ENCODE assay signal across 19 cellular contexts in genomic region chr16:77194295-77195231, GRCh38. TPM values are rescaled to one million over a fixed set of nuclear protein-coding genes. Genes with fewer than 3 reads are reported as not detected.
"Had no signal": no experiment of that assay in that cellular context is flagged by ENCODE, and none has a peak within 500 bp of the region (broad histone marks: within the 10 kb centered on the region; RNA-seq: fewer than 3 reads in every experiment).

No MANE protein-coding gene starts in this region.

- H3K9me3 Mint-ChIP-seq: activated B cell treated with CpG ODN at 0.5 μM for 24 hours; activated CD8-positive, alpha-beta T cell treated with anti-CD3 and anti-CD28 coated beads for 36 hours; activated T-cell treated with anti-CD3 and anti-CD28 coated beads, Interleukin-2, amount 50 U/mL, for 72 hours; stimulated activated naive CD8-positive, alpha-beta T cell treated with anti-CD3 and anti-CD28 coated beads, Interleukin-15, Interleukin-2, amounts not matched to agents 100 ng/mL and 50 ng/mL, for 24 hours had no signal

- H3K9me3 ChIP-seq: body of pancreas, tibial nerve had no signal

- H3K4me3 Mint-ChIP-seq: activated CD8-positive, alpha-beta T cell treated with anti-CD3 and anti-CD28 coated beads for 36 hours; activated T-cell treated with anti-CD3 and anti-CD28 coated beads, Interleukin-2, amount 50 U/mL, for 72 hours; stimulated activated naive CD8-positive, alpha-beta T cell treated with anti-CD3 and anti-CD28 coated beads, Interleukin-15, Interleukin-2, amounts not matched to agents 100 ng/mL and 50 ng/mL, for 24 hours had no signal

- H3K27me3 ChIP-seq: body of pancreas, foreskin keratinocyte, hepatocyte, tibial nerve had no signal

- ATAC-seq: activated CD8-positive, alpha-beta T cell treated with anti-CD3 and anti-CD28 coated beads for 36 hours; activated T-cell treated with anti-CD3 and anti-CD28 coated beads, Interleukin-2, amount 50 U/mL, for 72 hours; body of pancreas; foreskin keratinocyte had no signal

- H3K4me3 ChIP-seq: body of pancreas, hepatocyte, lung, tibial nerve had no signal

- H3K27ac Mint-ChIP-seq: activated B cell treated with CpG ODN at 0.5 μM for 24 hours; activated CD8-positive, alpha-beta T cell treated with anti-CD3 and anti-CD28 coated beads for 36 hours; activated naive CD8-positive, alpha-beta T cell; activated T-cell treated with anti-CD3 and anti-CD28 coated beads, Interleukin-2, amount 50 U/mL, for 72 hours; progenitor cell of endocrine pancreas had no signal

- H3K27me3 Mint-ChIP-seq: activated B cell treated with CpG ODN at 0.5 μM for 24 hours; activated CD8-positive, alpha-beta T cell treated with anti-CD3 and anti-CD28 coated beads for 36 hours; activated naive CD8-positive, alpha-beta T cell; progenitor cell of endocrine pancreas; stimulated activated naive CD8-positive, alpha-beta T cell treated with anti-CD3 and anti-CD28 coated beads, Interleukin-15, Interleukin-2, amounts not matched to agents 100 ng/mL and 50 ng/mL, for 24 hours had no signal

- H3K27ac ChIP-seq: body of pancreas, foreskin keratinocyte, hepatocyte, tibial nerve had no signal

- DNase-seq: activated B cell treated with CpG ODN at 0.5 μM for 24 hours; activated CD4-positive, alpha-beta T cell treated with anti-CD3 and anti-CD28 coated beads for 4 hours; activated CD8-positive, alpha-beta T cell treated with anti-CD3 and anti-CD28 coated beads for 36 hours; activated gamma-delta T cell; activated T-cell treated with anti-CD3 and anti-CD28 coated beads, Interleukin-2, amount 50 U/mL, for 72 hours; amygdala; body of pancreas; foreskin keratinocyte; stimulated activated CD4-positive, alpha-beta T cell treated with anti-CD3 and anti-CD28 coated beads, Interleukin-2, amount 100 ng/mL, for 24 hours had no signal

- FAIRE-seq: colon, islet of Langerhans had no signal

- H2AFZ ChIP-seq: hepatocyte had no signal

- H3K4me1 ChIP-seq: foreskin keratinocyte had no signal

- H3K4me2 ChIP-seq: hepatocyte had no signal

RNA-seq across cellular contexts. Expression of gene SYCE1L, which starts 4.6 kb away (rescaled TPM):
- total RNA-seq: osteoblast had no signal
- polyA plus RNA-seq: fibroblast of lung had no signal
